Comparison of ENCODE assay signal across 24 cellular contexts in the genomic region with DNA sequence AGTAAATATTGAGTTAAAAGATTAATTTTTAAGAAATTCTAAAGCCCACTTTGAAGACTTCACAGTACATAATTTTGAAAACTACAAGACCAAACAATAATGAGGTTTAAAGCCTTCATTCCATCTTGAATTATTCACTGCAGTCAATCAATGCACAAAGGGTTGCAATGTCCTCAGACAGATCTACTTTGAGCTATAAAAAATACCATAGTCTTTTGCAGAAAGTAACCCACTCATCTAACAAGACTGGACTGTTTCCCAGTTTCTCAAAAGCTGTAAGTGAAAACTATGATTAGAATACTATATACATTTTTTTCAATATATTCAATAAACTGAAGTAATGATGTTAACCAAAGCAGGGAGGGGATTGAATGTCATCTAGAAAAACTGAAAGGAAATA. TPM values are rescaled to one million over a fixed set of nuclear protein-coding genes. Genes with fewer than 3 reads are reported as not detected.
DNase-seq lines count a peak whose midpoint lies in the region; ATAC-seq, FAIRE-seq and TF ChIP-seq lines count a peak whose summit lies in the region.
"Had no signal": no experiment of that assay in that cellular context is flagged by ENCODE, and none has a peak within 500 bp of the region (broad histone marks: within the 10 kb centered on the region; RNA-seq: fewer than 3 reads in every experiment).

No MANE protein-coding gene starts in this region.

- H3K9me3 ChIP-seq in astrocyte (ENCODE audit: insufficient read depth, low read depth, low read length) (no peaks in the 10 kb centered on the region), tibial nerve (peaks cover 0 to 6% (median 0%) of the 10 kb centered on the region in 4 donors)
- H3K9me3 ChIP-seq: BLaER1 had no signal

- intact Hi-C loops in sciatic nerve (cut with DNase I) = no loop called here

- no peaks in the 10 kb centered on the region for H3K36me3 ChIP-seq in astrocyte (ENCODE audit: insufficient read depth, low read length)
- H3K36me3 ChIP-seq in tibial nerve = peaks cover 0 to 39% (median 0%) of the 10 kb centered on the region in 3 donors

- TF ChIP-seq POLR2A in tibial nerve (IDR thresholded peaks at IDR 0.05) = no peak

- peaks cover 4% of the 10 kb centered on the region for H3K36me3 Mint-ChIP-seq in astrocyte (ENCODE audit: low read depth, unreplicated experiment)

- TF ChIP-seq CTCF in astrocyte (IDR thresholded peaks at IDR 0.05; ENCODE audit: insufficient read depth, low read depth, low read length) = no peak
- no peak for TF ChIP-seq CTCF in tibial nerve (IDR thresholded peaks at IDR 0.05)

- H3K4me1 Mint-ChIP-seq in astrocyte (ENCODE audit: low read depth, unreplicated experiment) = no peaks in the 10 kb centered on the region
- H3K4me1 Mint-ChIP-seq: GM23338 had no signal

- H2AFZ ChIP-seq in astrocyte (ENCODE audit: low read depth, low read length) = no peak overlapping the region
- H2AFZ ChIP-seq: GM23338 had no signal

- H3K4me3 Mint-ChIP-seq in astrocyte (ENCODE audit: unreplicated experiment) = no peak overlapping the region
- H3K4me3 Mint-ChIP-seq: B cell; CD4-positive, CD25-positive, alpha-beta regulatory T cell; CD8-positive, alpha-beta T cell; GM23338; H9 had no signal

- TF ChIP-seq EP300 in tibial nerve (IDR thresholded peaks at IDR 0.05) = no peak

- H3K79me2 ChIP-seq in astrocyte (ENCODE audit: insufficient read depth, low read length) = no peaks in the 10 kb centered on the region

- no peak overlapping the region for H3K27ac ChIP-seq in astrocyte (ENCODE audit: low read depth, low read length)
- H3K27ac ChIP-seq in tibial nerve = peak overlapping the region in 3 of 4 donors; percentile 0 to 81 (median 72)
- H3K27ac ChIP-seq: 22Rv1, BLaER1, C4-2B had no signal

- H3K27me3 Mint-ChIP-seq in astrocyte (ENCODE audit: low read depth, unreplicated experiment) = no peaks in the 10 kb centered on the region
- H3K27me3 Mint-ChIP-seq: B cell; CD4-positive, CD25-positive, alpha-beta regulatory T cell had no signal

- no peak overlapping the region for H3K9ac ChIP-seq in astrocyte (ENCODE audit: low read length)
- H3K9ac ChIP-seq: BLaER1 had no signal

- no peak overlapping the region for H3K27ac Mint-ChIP-seq in astrocyte (ENCODE audit: unreplicated experiment)
- H3K27ac Mint-ChIP-seq: B cell, GM23338, H9 had no signal

- ATAC-seq in sciatic nerve = peak; percentile 44
- ATAC-seq: CD8-positive, alpha-beta T cell; GM12878; GM23338; HCT116 had no signal

- H3K4me2 ChIP-seq in astrocyte (ENCODE audit: low read length) = no peak overlapping the region
- H3K4me2 ChIP-seq: BLaER1, GM23338 had no signal

- no peaks in the 10 kb centered on the region for H4K20me1 ChIP-seq in astrocyte (ENCODE audit: insufficient read depth, low read length)
- H4K20me1 ChIP-seq: BLaER1 had no signal

- H3K4me3 ChIP-seq in astrocyte (ENCODE audit: insufficient read depth, low read depth, low read length) (no peak overlapping the region), tibial nerve (no peak overlapping the region)
- H3K4me3 ChIP-seq: BLaER1, GM12878, GM23338 had no signal

- DNase-seq in COLO829 (ENCODE audit: low spot score) (peak; percentile 82), astrocyte (ENCODE audit: low read depth) (no peak), sciatic nerve (ENCODE audit: low spot score) (no peak), tibial nerve (ENCODE audit: low spot score in 2 of 2) (no peak), NOMO-1 (lab: John Stamatoyannopoulos, UW; ENCODE audit: unreplicated experiment in 2 of 2) (no peak), SK-N-DZ (ENCODE audit: low spot score) (no peak), NCI-H510A (lab: John Stamatoyannopoulos, UW) (no peak)
- DNase-seq: CD4-positive, CD25-positive, alpha-beta regulatory T cell; CD8-positive, alpha-beta T cell; DMS 273 treated with DMSO at 0.1 percent for 48 hours; DMS79; EL; GDM1; H9 had no signal

- no peaks in the 10 kb centered on the region for H3K4me1 ChIP-seq in astrocyte (ENCODE audit: insufficient read depth, low read length)
- H3K4me1 ChIP-seq in tibial nerve = peaks cover 0 to 25% (median 12%) of the 10 kb centered on the region in 4 donors

- H3K27me3 ChIP-seq in astrocyte (ENCODE audit: insufficient read depth, low read length) = no peaks in the 10 kb centered on the region
- H3K27me3 ChIP-seq in tibial nerve = no peaks in the 10 kb centered on the region
- H3K27me3 ChIP-seq: BLaER1 had no signal

- peak; percentile 55 for FAIRE-seq in astrocyte (lab: Jason Lieb, UNC)
- FAIRE-seq: A204.1, D721Med, GM12878, GM19239 had no signal

- no peaks in the 10 kb centered on the region for H3K9me3 Mint-ChIP-seq in astrocyte (ENCODE audit: unreplicated experiment)
- H3K9me3 Mint-ChIP-seq: GM23338 had no signal

RNA-seq across cellular contexts. Expression of a gene that starts 10.2 kb away (rescaled TPM):
- total RNA-seq in astrocyte = 4.8 and 5.5 TPM in 2 replicates
- total RNA-seq in sciatic nerve = 23.7 TPM
- total RNA-seq in tibial nerve = 10 to 100 TPM in 3 of 4 donors, 1 to 10 TPM in 1; 6.9 to 13.6 (median 13.2) TPM
- 0.06 TPM in 1 of 2 replicates, not detected in the other for polyA plus RNA-seq in SK-N-DZ (2014; cell fraction: cytosol; rRNA removed)
- 0.14 TPM in 1 of 2 replicates, not detected in the other for polyA plus RNA-seq in SK-N-DZ (2014; cell fraction: nucleus; rRNA removed)

RNA-seq across cellular contexts. Expression of a gene that starts 17.6 kb away (rescaled TPM):
- total RNA-seq in astrocyte = 7.5 and 7.6 TPM in 2 replicates
- 15.8 TPM for total RNA-seq in sciatic nerve
- total RNA-seq in tibial nerve = 10 to 100 TPM in 2 of 4 donors, 1 to 10 TPM in 2; 6.3 to 13.1 (median 9.7) TPM
- polyA plus RNA-seq in SK-N-DZ (2014; cell fraction: cytosol; rRNA removed) = not detected in 2 replicates
- polyA plus RNA-seq in SK-N-DZ (2014; cell fraction: nucleus; rRNA removed) = not detected in 2 replicates
